Comparison of ENCODE assay signal across 8 cellular contexts in the genomic region with DNA sequence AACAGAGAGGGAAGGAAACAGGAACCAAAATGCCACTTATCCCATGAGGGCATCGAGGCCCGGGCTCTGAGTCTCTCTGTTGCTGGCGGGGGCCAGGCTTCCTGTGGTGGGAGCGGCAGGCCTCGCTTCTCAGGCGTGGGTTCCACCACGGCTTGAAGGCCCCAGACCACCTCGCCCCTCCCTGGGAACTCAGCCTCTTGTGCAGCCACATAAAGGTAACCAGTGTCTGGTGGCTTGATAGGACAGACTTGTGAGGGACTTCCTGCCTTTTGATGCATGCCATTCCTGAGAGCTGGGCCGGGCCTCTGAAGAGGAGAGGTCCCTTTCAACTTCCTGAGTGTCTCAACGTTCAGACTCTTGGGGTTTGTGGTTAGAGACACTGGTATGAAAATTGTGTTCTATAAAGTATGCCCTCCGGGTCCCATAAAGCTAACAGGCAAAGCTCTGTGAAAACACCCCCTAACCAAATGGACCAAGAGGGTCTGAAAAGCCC. TPM values are rescaled to one million over a fixed set of nuclear protein-coding genes. Genes with fewer than 3 reads are reported as not detected.
DNase-seq lines count a peak whose midpoint lies in the region; ATAC-seq and TF ChIP-seq lines count a peak whose summit lies in the region.
"Not testable (repeated sequence)": the region's sequence is repeated elsewhere in the genome, so short reads cannot be mapped to it uniquely, and the experiment has no call there.

No MANE protein-coding gene starts in this region.

- intact Hi-C loops in natural killer cell (cut with micrococcal nuclease) = not testable (repeated sequence)

- ATAC-seq in GM18868 (IDR thresholded peaks at IDR 0.05; ENCODE audit: unreplicated experiment) (peak; percentile 52), GM21786 (IDR thresholded peaks at IDR 0.05; ENCODE audit: unreplicated experiment) (peak; percentile 48), HG03457 (IDR thresholded peaks at IDR 0.05; ENCODE audit: unreplicated experiment) (peak; percentile 50), natural killer cell (peak; percentile 53 to 79 (median 77))
- peak; percentile 87 for ATAC-seq in activated CD8-positive, alpha-beta T cell treated with anti-CD3 and anti-CD28 coated beads, Interleukin-2, amount 10 ng/mL, durations not matched to agents 7 days and 5 days
- ATAC-seq in activated naive CD8-positive, alpha-beta T cell treated with anti-CD3 and anti-CD28 coated beads, Interleukin-2, amount 10 ng/mL, durations not matched to agents 7 days and 5 days (ENCODE audit: low read depth) = peak; percentile 83

- H3K27ac ChIP-seq in BLaER1 treated with 17β-estradiol and CSF1 and Interleukin-3, amounts not matched to agents 10 nM and 100 nM = peak overlapping the region in 9 of 11 experiments; percentile 71 to 95 (median 88); a peak in 19 of 22 replicates

- POLR2A ChIA-PET in activated CD8-positive, alpha-beta T cell treated with anti-CD3 and anti-CD28 coated beads, Interleukin-2, amount 10 ng/mL, durations not matched to agents 7 days and 5 days (lab: Charles Lee) = interaction anchor here (0.8 to 0.9 kb wide), 2 partner anchors 52 to 341 kb away, joined by 3 to 4 read pairs; a partner anchor contains a TSS
- POLR2A ChIA-PET in activated naive CD8-positive, alpha-beta T cell treated with anti-CD3 and anti-CD28 coated beads, Interleukin-2, amount 10 ng/mL, durations not matched to agents 7 days and 5 days (lab: Charles Lee) = interaction anchor here (0.6 kb wide), 2 partner anchors 209 to 400 kb away, joined by 3 to 5 read pairs; no protein-coding TSS in a partner anchor

- not testable (repeated sequence) for TF ChIP-seq CTCF in natural killer cell (IDR thresholded peaks at IDR 0.05)

- peak overlapping the region in 8 of 10 experiments; percentile 34 to 54 (median 46); a peak in 14 of 20 replicates for H3K4me3 ChIP-seq in BLaER1 treated with 17β-estradiol and CSF1 and Interleukin-3, amounts not matched to agents 10 nM and 100 nM

- not testable (repeated sequence) for H3K9me3 Mint-ChIP-seq in activated CD8-positive, alpha-beta T cell treated with anti-CD3 and anti-CD28 coated beads, Interleukin-2, amount 10 ng/mL, durations not matched to agents 7 days and 5 days (ENCODE audit: insufficient read depth); activated naive CD8-positive, alpha-beta T cell treated with anti-CD3 and anti-CD28 coated beads, Interleukin-2, amount 10 ng/mL, durations not matched to agents 7 days and 5 days; natural killer cell

- not testable (repeated sequence) for H3K27me3 Mint-ChIP-seq in activated CD8-positive, alpha-beta T cell treated with anti-CD3 and anti-CD28 coated beads, Interleukin-2, amount 10 ng/mL, durations not matched to agents 7 days and 5 days (ENCODE audit: low read depth); natural killer cell (ENCODE audit: low read depth in 2 of 2)
- peaks cover 27% of the 10 kb centered on the region for H3K27me3 Mint-ChIP-seq in activated naive CD8-positive, alpha-beta T cell treated with anti-CD3 and anti-CD28 coated beads, Interleukin-2, amount 10 ng/mL, durations not matched to agents 7 days and 5 days

- H3K27ac Mint-ChIP-seq in activated CD8-positive, alpha-beta T cell treated with anti-CD3 and anti-CD28 coated beads, Interleukin-2, amount 10 ng/mL, durations not matched to agents 7 days and 5 days = peak overlapping the region; percentile 80
- H3K27ac Mint-ChIP-seq in activated naive CD8-positive, alpha-beta T cell treated with anti-CD3 and anti-CD28 coated beads, Interleukin-2, amount 10 ng/mL, durations not matched to agents 7 days and 5 days = peak overlapping the region; percentile 63
- peak overlapping the region; percentile 86 to 91 for H3K27ac Mint-ChIP-seq in natural killer cell

- H3K4me2 ChIP-seq in BLaER1 treated with 17β-estradiol and CSF1 and Interleukin-3, amounts not matched to agents 10 nM and 100 nM = peak overlapping the region; percentile 69 to 100 (median 94)

- H3K36me3 Mint-ChIP-seq in activated CD8-positive, alpha-beta T cell treated with anti-CD3 and anti-CD28 coated beads, Interleukin-2, amount 10 ng/mL, durations not matched to agents 7 days and 5 days (ENCODE audit: low read depth); activated naive CD8-positive, alpha-beta T cell treated with anti-CD3 and anti-CD28 coated beads, Interleukin-2, amount 10 ng/mL, durations not matched to agents 7 days and 5 days; natural killer cell: not testable (repeated sequence)

- peak overlapping the region; percentile 58 for H3K4me3 Mint-ChIP-seq in activated CD8-positive, alpha-beta T cell treated with anti-CD3 and anti-CD28 coated beads, Interleukin-2, amount 10 ng/mL, durations not matched to agents 7 days and 5 days
- H3K4me3 Mint-ChIP-seq in activated naive CD8-positive, alpha-beta T cell treated with anti-CD3 and anti-CD28 coated beads, Interleukin-2, amount 10 ng/mL, durations not matched to agents 7 days and 5 days = peak overlapping the region; percentile 75
- H3K4me3 Mint-ChIP-seq in natural killer cell = peak overlapping the region; percentile 74

- CTCF ChIA-PET in activated CD8-positive, alpha-beta T cell treated with anti-CD3 and anti-CD28 coated beads, Interleukin-2, amount 10 ng/mL, durations not matched to agents 7 days and 5 days (lab: Charles Lee) = interaction anchor here (1.5 kb wide), 1 partner anchor 64 kb away, joined by 3 read pairs; no protein-coding TSS in a partner anchor

- H3K9me3 ChIP-seq in BLaER1 treated with 17β-estradiol and CSF1 and Interleukin-3, amounts not matched to agents 10 nM and 100 nM (replicated peaks in 1 of 11) = not testable (repeated sequence)

- not testable (repeated sequence) for H4K20me1 ChIP-seq in BLaER1 treated with 17β-estradiol and CSF1 and Interleukin-3, amounts not matched to agents 10 nM and 100 nM

- H3K4me1 Mint-ChIP-seq in activated CD8-positive, alpha-beta T cell treated with anti-CD3 and anti-CD28 coated beads, Interleukin-2, amount 10 ng/mL, durations not matched to agents 7 days and 5 days (ENCODE audit: low read depth) = peaks cover 56% of the 10 kb centered on the region
- peaks cover 36% of the 10 kb centered on the region for H3K4me1 Mint-ChIP-seq in activated naive CD8-positive, alpha-beta T cell treated with anti-CD3 and anti-CD28 coated beads, Interleukin-2, amount 10 ng/mL, durations not matched to agents 7 days and 5 days
- H3K4me1 Mint-ChIP-seq in natural killer cell = peaks cover 33 to 43% of the 10 kb centered on the region in 2 donors

- peaks cover 0 to 17% (median 0%) of the 10 kb centered on the region in 11 experiments; a peak in 4 of 22 replicates for H3K27me3 ChIP-seq in BLaER1 treated with 17β-estradiol and CSF1 and Interleukin-3, amounts not matched to agents 10 nM and 100 nM

- not testable (repeated sequence) for H3K36me3 ChIP-seq in BLaER1 treated with 17β-estradiol and CSF1 and Interleukin-3, amounts not matched to agents 10 nM and 100 nM

- peaks cover 36 to 58% (median 51%) of the 10 kb centered on the region in 10 experiments for H3K4me1 ChIP-seq in BLaER1 treated with 17β-estradiol and CSF1 and Interleukin-3, amounts not matched to agents 10 nM and 100 nM

- peak; percentile 19 for DNase-seq in SIG-M5 treated with dmso at 0.1 percent for 504 hours (lab: John Stamatoyannopoulos, UW; ENCODE audit: unreplicated experiment)
- DNase-seq in activated CD8-positive, alpha-beta T cell treated with anti-CD3 and anti-CD28 coated beads, Interleukin-2, amount 10 ng/mL, durations not matched to agents 7 days and 5 days = peak; percentile 69
- peak; percentile 66 for DNase-seq in activated naive CD8-positive, alpha-beta T cell treated with anti-CD3 and anti-CD28 coated beads, Interleukin-2, amount 10 ng/mL, durations not matched to agents 7 days and 5 days
- peak; percentile 23 for DNase-seq in natural killer cell

- H3K9ac ChIP-seq in BLaER1 treated with 17β-estradiol and CSF1 and Interleukin-3, amounts not matched to agents 10 nM and 100 nM = peak overlapping the region in 9 of 11 experiments; percentile 54 to 81 (median 76); a peak in 17 of 22 replicates

RNA-seq across cellular contexts. Expression of a gene that starts 51.6 kb away (rescaled TPM):
- total RNA-seq in activated CD8-positive, alpha-beta T cell treated with anti-CD3 and anti-CD28 coated beads, Interleukin-2, amount 10 ng/mL, durations not matched to agents 7 days and 5 days = 100 to 1,000 TPM; 288 to 292 TPM
- total RNA-seq in activated naive CD8-positive, alpha-beta T cell treated with anti-CD3 and anti-CD28 coated beads, Interleukin-2, amount 10 ng/mL, durations not matched to agents 7 days and 5 days = 100 to 1,000 TPM; 138 to 148 TPM
- total RNA-seq in natural killer cell = 10 to 100 TPM; 45.1 to 52.8 (median 49.3) TPM

Comparison
In these comparisons a context has a peak if more than half of its experiments do, and no peak if none do; other contexts are left out.
1. Peak in every context shown above with its lines: DNase-seq, ATAC-seq, H3K4me3 ChIP-seq and H3K27ac ChIP-seq.
2. DNase-seq: peak in every context shown above with its lines; median percentile 69 in activated CD8-positive, alpha-beta T cell treated with anti-CD3 and anti-CD28 coated beads, Interleukin-2, amount 10 ng/mL, durations not matched to agents 7 days and 5 days; 66 in activated naive CD8-positive, alpha-beta T cell treated with anti-CD3 and anti-CD28 coated beads, Interleukin-2, amount 10 ng/mL, durations not matched to agents 7 days and 5 days; 23 in natural killer cell; 19 in SIG-M5 treated with dmso at 0.1 percent for 504 hours.